ENCODE assay signal across 8 cellular contexts in genomic region chr3:45915518-45916231, GRCh38.
A peak's percentile ranks its signal among the peaks of the same experiment; 100 is the strongest.
DNase-seq lines count a peak whose midpoint lies in the region; ATAC-seq lines count a peak whose summit lies in the region.

No MANE protein-coding gene starts in this region.

- DNase-seq in NCI-H69 (lab: John Stamatoyannopoulos, UW): peak; percentile 24
- DNase-seq in activated effector memory CD4-positive, alpha-beta T cell treated with Interleukin-2 at 50 U/mL for 16 hours: peak; percentile 71
- peak; percentile 3 for DNase-seq in left kidney (ENCODE audit: low read depth, low spot score)
- DNase-seq in stimulated activated CD8-positive, alpha-beta memory T cell treated with anti-CD3 and anti-CD28 coated beads, Interleukin-4, amount 100 ng/mL, for 24 hours (ENCODE audit: low read depth): peak; percentile 75
- no peak for DNase-seq in DMS53 (lab: John Stamatoyannopoulos, UW)
- no peak for DNase-seq in DMS153 (lab: John Stamatoyannopoulos, UW)

- ATAC-seq in GM18511 (IDR thresholded peaks at IDR 0.05; ENCODE audit: unreplicated experiment) (peak; percentile 93), HG02678 (IDR thresholded peaks at IDR 0.05; ENCODE audit: unreplicated experiment) (peak; percentile 86)

Comparison
In these comparisons a context has a peak if more than half of its experiments do, and no peak if none do; other contexts are left out.
1. DNase-seq: peak in NCI-H69 (single experiment), activated effector memory CD4-positive, alpha-beta T cell treated with Interleukin-2 at 50 U/mL for 16 hours (single experiment), left kidney (single experiment) and stimulated activated CD8-positive, alpha-beta memory T cell treated with anti-CD3 and anti-CD28 coated beads, Interleukin-4, amount 100 ng/mL, for 24 hours (single experiment); none in DMS53 (single experiment) and DMS153 (single experiment).